16 cellular contexts compared by ENCODE assay signal in genomic region chr18:80191907-80192652, GRCh38. TPM values are rescaled to one million over a fixed set of nuclear protein-coding genes. Genes with fewer than 3 reads are reported as not detected.
DNase-seq lines count a peak whose midpoint lies in the region; ATAC-seq and TF ChIP-seq lines count a peak whose summit lies in the region.
"Had no signal": no experiment of that assay in that cellular context is flagged by ENCODE, and none has a peak within 500 bp of the region (broad histone marks: within the 10 kb centered on the region; RNA-seq: fewer than 3 reads in every experiment).

No MANE protein-coding gene starts in this region.

- H3K4me3 ChIP-seq in right atrium auricular region, result no peak overlapping the region
- no peak overlapping the region for H3K4me3 ChIP-seq in heart left ventricle
- no peak overlapping the region for H3K4me3 ChIP-seq in H7 (ENCODE audit: insufficient read depth, low read depth, low read length)

- 91 to 95% (median 93%) methylated on average over 16 to 19 of the region's 19 CpGs for WGBS in heart left ventricle, 4 donors

- TF ChIP-seq CTCF in right atrium auricular region (IDR thresholded peaks at IDR 0.05) (no peak), heart left ventricle (IDR thresholded peaks at IDR 0.05) (no peak)

- no peak overlapping the region for H3K4me3 Mint-ChIP-seq in effector memory CD8-positive, alpha-beta T cell
- H3K4me3 Mint-ChIP-seq in activated T-helper 2 cell treated with anti-CD3 and anti-CD28 coated beads, Interferon-gamma antibody, Interleukin-2, Interleukin-4, amounts not matched to agents 10 μg/mL and 5 μg/mL and 100 μg/mL, durations not matched to agents 14 hours and 24 hours and 36 hours (ENCODE audit: low read depth), result no peak overlapping the region

- no peaks in the 10 kb centered on the region for H3K9me3 Mint-ChIP-seq in effector memory CD8-positive, alpha-beta T cell
- H3K9me3 Mint-ChIP-seq in activated T-helper 2 cell treated with anti-CD3 and anti-CD28 coated beads, Interferon-gamma antibody, Interleukin-2, Interleukin-4, amounts not matched to agents 10 μg/mL and 5 μg/mL and 100 μg/mL, durations not matched to agents 14 hours and 24 hours and 36 hours, result no peaks in the 10 kb centered on the region

- intact Hi-C loops in heart left ventricle (cut with DNase I), result no loop called here
- intact Hi-C loops in activated T-helper 2 cell treated with anti-CD3 and anti-CD28 coated beads, Interferon-gamma antibody, Interleukin-2, Interleukin-4, amounts not matched to agents 10 μg/mL and 5 μg/mL and 100 μg/mL, durations not matched to agents 14 hours and 24 hours and 36 hours (cut with micrococcal nuclease), result no loop called here

- DNase-seq in right atrium auricular region (ENCODE audit: low spot score) (peak; percentile 7), heart left ventricle (no peak), H7 (peak; percentile 45), left lobe of liver (ENCODE audit: low spot score) (peak; percentile 31), HT-29 (ENCODE audit: low spot score) (no peak)
- DNase-seq in effector memory CD8-positive, alpha-beta T cell, result no peak
- no peak for DNase-seq in activated T-helper 2 cell treated with anti-CD3 and anti-CD28 coated beads, Interferon-gamma antibody, Interleukin-2, Interleukin-4, amounts not matched to agents 10 μg/mL and 5 μg/mL and 100 μg/mL, durations not matched to agents 14 hours and 24 hours and 36 hours (ENCODE audit: low spot score)
- DNase-seq in activated CD4-positive, alpha-beta T cell treated with anti-CD3 and anti-CD28 coated beads, Interleukin-2, amount 50 U/mL, for 48 hours, result no peak
- DNase-seq: GF-D8, NCI-H1092, NCI-H146, NCI-H2081 treated with DMSO at 0.1 percent for 48 hours, NCI-H510A treated with DMSO at 0.1 percent for 48 hours, NCI-H82 had no signal

- H3K36me3 ChIP-seq in right atrium auricular region (no peaks in the 10 kb centered on the region), heart left ventricle (no peaks in the 10 kb centered on the region), H7 (replicated peaks; ENCODE audit: control insufficient read depth, insufficient read depth, low read length) (no peaks in the 10 kb centered on the region)

- H3K27me3 Mint-ChIP-seq in effector memory CD8-positive, alpha-beta T cell, result peaks cover 17 to 52% of the 10 kb centered on the region in 2 donors
- peaks cover 33% of the 10 kb centered on the region for H3K27me3 Mint-ChIP-seq in activated T-helper 2 cell treated with anti-CD3 and anti-CD28 coated beads, Interferon-gamma antibody, Interleukin-2, Interleukin-4, amounts not matched to agents 10 μg/mL and 5 μg/mL and 100 μg/mL, durations not matched to agents 14 hours and 24 hours and 36 hours (ENCODE audit: low read depth)

- no peak overlapping the region for H3K27ac Mint-ChIP-seq in effector memory CD8-positive, alpha-beta T cell
- H3K27ac Mint-ChIP-seq in activated T-helper 2 cell treated with anti-CD3 and anti-CD28 coated beads, Interferon-gamma antibody, Interleukin-2, Interleukin-4, amounts not matched to agents 10 μg/mL and 5 μg/mL and 100 μg/mL, durations not matched to agents 14 hours and 24 hours and 36 hours, result no peak overlapping the region

- no peak for ATAC-seq in heart left ventricle
- no peak for ATAC-seq in left lobe of liver
- ATAC-seq in effector memory CD8-positive, alpha-beta T cell (replicated peaks), result no peak
- ATAC-seq: Panc1 had no signal

- H3K4me1 ChIP-seq in right atrium auricular region (peaks cover 0 to 3% of the 10 kb centered on the region in 2 donors), heart left ventricle (peaks cover 0 to 3% (median 0%) of the 10 kb centered on the region in 12 donors)

- H3K9me3 ChIP-seq in right atrium auricular region, result no peaks in the 10 kb centered on the region
- H3K9me3 ChIP-seq in heart left ventricle, result no peaks in the 10 kb centered on the region

- H3K4me1 Mint-ChIP-seq in effector memory CD8-positive, alpha-beta T cell (ENCODE audit: low read depth in 2 of 2), result no peaks in the 10 kb centered on the region
- peaks cover 10% of the 10 kb centered on the region for H3K4me1 Mint-ChIP-seq in activated T-helper 2 cell treated with anti-CD3 and anti-CD28 coated beads, Interferon-gamma antibody, Interleukin-2, Interleukin-4, amounts not matched to agents 10 μg/mL and 5 μg/mL and 100 μg/mL, durations not matched to agents 14 hours and 24 hours and 36 hours (ENCODE audit: low read depth)

- no peaks in the 10 kb centered on the region for H3K27me3 ChIP-seq in right atrium auricular region
- no peaks in the 10 kb centered on the region for H3K27me3 ChIP-seq in heart left ventricle
- H3K27me3 ChIP-seq in H7 (ENCODE audit: control insufficient read depth, insufficient read depth, low read length), result no peaks in the 10 kb centered on the region

- TF ChIP-seq POLR2A in heart left ventricle (IDR thresholded peaks at IDR 0.05), result no peak

- no peak overlapping the region for H3K27ac ChIP-seq in right atrium auricular region
- no peak overlapping the region for H3K27ac ChIP-seq in heart left ventricle
- H3K27ac ChIP-seq: KMS-11 had no signal

- H3K36me3 Mint-ChIP-seq in effector memory CD8-positive, alpha-beta T cell (ENCODE audit: insufficient read depth), result peaks cover 3% of the 10 kb centered on the region
- H3K36me3 Mint-ChIP-seq in activated T-helper 2 cell treated with anti-CD3 and anti-CD28 coated beads, Interferon-gamma antibody, Interleukin-2, Interleukin-4, amounts not matched to agents 10 μg/mL and 5 μg/mL and 100 μg/mL, durations not matched to agents 14 hours and 24 hours and 36 hours (ENCODE audit: low read depth), result no peaks in the 10 kb centered on the region

RNA-seq across cellular contexts. Expression of gene PARD6G, which starts 55.2 kb away (rescaled TPM):
- 1 to 10 TPM; 1.9 to 2.8 TPM for total RNA-seq in right atrium auricular region
- 1 to 10 TPM; 1.3 to 4.2 (median 2.2) TPM for total RNA-seq in heart left ventricle
- polyA plus RNA-seq in heart left ventricle, result 1 to 10 TPM in 1 of 2 donors, under 1 TPM in 1; 0.69 to 3.0 TPM
- 4.4 and 6.3 TPM in 2 replicates for total RNA-seq in H7 (2014; rRNA removed; shearing (Covaris generic))
- total RNA-seq in left lobe of liver, result 2.3 TPM
- 0.18 and 0.20 TPM in 2 replicates for total RNA-seq in HT-29 (2014; rRNA removed; shearing (Covaris generic))
- total RNA-seq in activated T-helper 2 cell treated with anti-CD3 and anti-CD28 coated beads, Interferon-gamma antibody, Interleukin-2, Interleukin-4, amounts not matched to agents 10 μg/mL and 5 μg/mL and 100 μg/mL, durations not matched to agents 14 hours and 24 hours and 36 hours, result 0.21 and 0.23 TPM in 2 replicates

Comparison
In these comparisons a context has a peak if more than half of its experiments do, and no peak if none do; other contexts are left out.
1. DNase-seq: peak in right atrium auricular region (single experiment), H7 (single experiment) and left lobe of liver (single experiment); none in heart left ventricle (0 of 5), HT-29 (single experiment), effector memory CD8-positive, alpha-beta T cell (0 of 3), activated T-helper 2 cell treated with anti-CD3 and anti-CD28 coated beads, Interferon-gamma antibody, Interleukin-2, Interleukin-4, amounts not matched to agents 10 μg/mL and 5 μg/mL and 100 μg/mL, durations not matched to agents 14 hours and 24 hours and 36 hours (single experiment) and activated CD4-positive, alpha-beta T cell treated with anti-CD3 and anti-CD28 coated beads, Interleukin-2, amount 50 U/mL, for 48 hours (0 of 2).